Comparison of ENCODE assay signal across 8 cellular contexts in the genomic region with DNA sequence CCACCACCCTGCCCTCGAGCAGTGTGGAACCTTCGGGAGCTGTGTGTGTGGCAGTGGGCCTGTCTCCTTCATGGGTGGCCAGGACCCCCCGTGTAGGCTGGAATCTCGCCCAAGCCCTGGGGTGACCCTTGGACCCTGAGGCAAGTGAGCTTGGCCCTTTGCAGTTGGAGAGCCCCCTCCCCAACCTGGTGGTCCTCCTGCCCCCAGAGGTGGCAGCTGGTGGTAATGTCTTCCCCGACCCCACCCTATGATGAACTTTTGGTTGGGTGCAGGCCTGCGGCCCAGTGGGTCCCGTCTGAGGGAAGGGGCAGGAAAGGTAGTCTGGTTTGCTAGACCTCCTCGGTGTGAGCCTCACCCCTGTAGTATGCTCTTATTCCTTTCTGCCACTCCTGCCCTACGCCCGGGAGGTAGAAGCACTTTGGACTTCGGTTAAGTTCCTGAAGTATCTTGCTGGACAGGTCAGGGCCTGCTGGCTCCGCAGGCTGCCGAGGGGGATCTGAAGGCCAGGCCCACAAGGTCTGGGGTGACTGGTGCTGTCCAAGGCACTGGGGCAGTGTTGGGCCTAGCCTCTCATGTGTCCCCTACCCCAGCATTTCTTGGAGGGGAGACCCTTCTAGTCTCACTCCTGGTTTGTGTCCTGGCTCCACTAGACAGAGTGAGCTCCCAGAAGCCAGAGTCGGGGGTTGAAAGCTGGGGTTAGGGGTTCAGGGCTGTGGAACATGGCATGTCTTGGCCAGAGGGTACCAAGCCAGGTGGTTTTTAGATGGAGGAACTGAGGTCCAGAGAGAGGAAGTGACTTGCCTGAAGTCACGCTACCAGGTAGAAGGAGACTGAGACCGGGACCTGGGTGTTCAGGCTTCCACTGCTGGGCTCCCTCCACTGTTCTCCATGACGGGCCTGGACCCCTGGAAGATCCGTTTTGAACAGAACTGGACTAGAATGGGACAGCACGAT. TPM values are rescaled to one million over a fixed set of nuclear protein-coding genes. Genes with fewer than 3 reads are reported as not detected.
DNase-seq lines count a peak whose midpoint lies in the region; ATAC-seq, FAIRE-seq and TF ChIP-seq lines count a peak whose summit lies in the region.

No MANE protein-coding gene starts in this region.

- peak overlapping the region; percentile 98 for H3K27ac Mint-ChIP-seq in activated CD4-positive, alpha-beta T cell treated with anti-CD3 and anti-CD28 coated beads, Interleukin-2, amount 10 ng/mL, durations not matched to agents 24 days and 14 days

- TF ChIP-seq RAD21 in HepG2 (CRISPR knock-in tag; IDR thresholded peaks at IDR 0.05) = no peak

- H3K4me3 ChIP-seq in astrocyte of the cerebellum (ENCODE audit: low read depth, low read length) (peak overlapping the region; percentile 49), HepG2 (replicated peaks in 1 of 3; ENCODE audit: insufficient read depth in 1 of 3, low read depth in 2 of 3, low read length in 3 of 3) (peak overlapping the region; percentile 72 to 98 (median 86)), testis (peak overlapping the region; percentile 57 to 74)

- TF ChIP-seq POLR2A in HepG2 (IDR thresholded peaks at IDR 0.05; ENCODE audit: insufficient read depth in 1 of 2, low read depth in 2 of 2, low read length in 2 of 2) (peak; percentile 58 to 62), testis (IDR thresholded peaks at IDR 0.05) (no peak)

- peaks cover 17% of the 10 kb centered on the region for H3K4me1 Mint-ChIP-seq in activated CD4-positive, alpha-beta T cell treated with anti-CD3 and anti-CD28 coated beads, Interleukin-2, amount 10 ng/mL, durations not matched to agents 24 days and 14 days

- peaks cover under 1% of the 10 kb centered on the region for H3K27me3 Mint-ChIP-seq in activated CD4-positive, alpha-beta T cell treated with anti-CD3 and anti-CD28 coated beads, Interleukin-2, amount 10 ng/mL, durations not matched to agents 24 days and 14 days

- peaks cover 53% of the 10 kb centered on the region for H3K4me1 ChIP-seq in HepG2 (ENCODE audit: insufficient read depth, low read length)
- peaks cover 46% of the 10 kb centered on the region for H3K4me1 ChIP-seq in testis

- CTCF ChIA-PET in HepG2 (lab: Yijun Ruan, JAX; ENCODE audit: low intra/inter-chr PET ratio, low total read pairs) = no interaction called here

- WGBS in HepG2 (ENCODE audit: low lambda C conversion rate) = 0% methylated on average over 7 of the region's 19 CpGs
- WGBS in testis, 2 donors = 14 to 24% methylated on average over 13 to 18 of the region's 19 CpGs

- H3K4me2 ChIP-seq in HepG2 (ENCODE audit: low read depth, low read length) = peak overlapping the region; percentile 95

- H3K27ac ChIP-seq in HepG2 (ENCODE audit: extremely low read length, insufficient read depth, low read length) = peak overlapping the region; percentile 97
- H3K27ac ChIP-seq in testis = peak overlapping the region; percentile 64 to 81

- H3K27me3 ChIP-seq in HepG2 (ENCODE audit: control insufficient read depth in 1 of 2, insufficient read depth in 2 of 2, low read length in 2 of 2) = no peaks in the 10 kb centered on the region; a peak in 1 of 5 replicates
- no peaks in the 10 kb centered on the region for H3K27me3 ChIP-seq in testis

- POLR2A ChIA-PET in HepG2 (lab: Yijun Ruan, JAX) = interaction anchor here (0.5 to 1.9 kb wide), 16 partner anchors 8 to 131 kb away, joined by 3 to 10 read pairs (median 5); a partner anchor contains a TSS

- peak; percentile 21 for FAIRE-seq in HepG2 (lab: Jason Lieb, UNC)

- in situ Hi-C loops in astrocyte of the cerebellum (cut with HindIII; ENCODE audit: low sequenced_read_pairs) (no loop called here), HepG2 (cut with HindIII; ENCODE audit: extremely low pct_ligation_motif_present, low pct_unique_long_range_greater_than_20kb) (no loop called here)

- no peaks in the 10 kb centered on the region for H3K9me3 Mint-ChIP-seq in activated CD4-positive, alpha-beta T cell treated with anti-CD3 and anti-CD28 coated beads, Interleukin-2, amount 10 ng/mL, durations not matched to agents 24 days and 14 days

- DNase-seq in activated CD4-positive, alpha-beta T cell treated with anti-CD3 and anti-CD28 coated beads, Interleukin-2, amount 10 ng/mL, durations not matched to agents 24 days and 14 days = no peak
- DNase-seq in activated CD4-positive, alpha-beta T cell treated with anti-CD3 and anti-CD28 coated beads for 1 hour = no peak
- DNase-seq in astrocyte of the cerebellum (ENCODE audit: low read depth) (no peak), HepG2 (ENCODE audit: low spot score) (peak; percentile 52), testis (no peak), SW 1271 (lab: John Stamatoyannopoulos, UW) (no peak)
- DNase-seq in stimulated activated CD4-positive, alpha-beta T cell treated with anti-CD3 and anti-CD28 coated beads, Interleukin-12 subunit alpha, Interleukin-12 subunit beta, amount 100 ng/mL, for 4 hours = no peak

- peak overlapping the region; percentile 90 for H3K9ac ChIP-seq in HepG2 (ENCODE audit: insufficient read depth, low read depth, low read length)

- TSS peak; percentile 86 for BruUV-seq in HepG2 (replicated peaks; lab: Mats Ljungman, UMichigan)

- ATAC-seq in HepG2 (peak; percentile 34), GM18511 (IDR thresholded peaks at IDR 0.05; ENCODE audit: unreplicated experiment) (no peak)

- TF ChIP-seq CTCF in astrocyte of the cerebellum (IDR thresholded peaks at IDR 0.05; ENCODE audit: low read depth, low read length, missing control alignments) (no peak), HepG2 (CRISPR knock-in tag; IDR thresholded peaks at IDR 0.05) (0 out of 2 replicates have a peak, but pooled peaks have one; percentile 4), testis (IDR thresholded peaks at IDR 0.05) (no peak)

- peaks cover 6% of the 10 kb centered on the region for H3K36me3 Mint-ChIP-seq in activated CD4-positive, alpha-beta T cell treated with anti-CD3 and anti-CD28 coated beads, Interleukin-2, amount 10 ng/mL, durations not matched to agents 24 days and 14 days (ENCODE audit: low read depth)

- H3K4me3 Mint-ChIP-seq in activated CD4-positive, alpha-beta T cell treated with anti-CD3 and anti-CD28 coated beads, Interleukin-2, amount 10 ng/mL, durations not matched to agents 24 days and 14 days = peak overlapping the region; percentile 96

- intact Hi-C loops in activated CD4-positive, alpha-beta T cell treated with anti-CD3 and anti-CD28 coated beads, Interleukin-2, amount 10 ng/mL, durations not matched to agents 24 days and 14 days (cut with micrococcal nuclease) = loop anchor here (2.0 to 5.0 kb wide), 2 partner anchors 77 to 441 kb away; a partner anchor contains a TSS
- intact Hi-C loops in HepG2 (cut with micrococcal nuclease; ENCODE audit: unreplicated experiment) = loop anchor here (5.0 to 10.0 kb wide), 2 partner anchors 41 to 133 kb away; no protein-coding TSS in a partner anchor
- intact Hi-C loops in testis (cut with DNase I; ENCODE audit: low total_unique reads) = no loop called here

- peaks cover 13% of the 10 kb centered on the region for H4K20me1 ChIP-seq in HepG2 (ENCODE audit: insufficient read depth, low read length)

- H3K9me3 ChIP-seq in HepG2 (ENCODE audit: low read length) = no peaks in the 10 kb centered on the region
- H3K9me3 ChIP-seq in testis = no peaks in the 10 kb centered on the region

- no peak overlapping the region for H2AFZ ChIP-seq in HepG2 (ENCODE audit: low read length)

- peaks cover 50% of the 10 kb centered on the region for H3K79me2 ChIP-seq in HepG2 (ENCODE audit: insufficient read depth, low read length)

- H3K36me3 ChIP-seq in HepG2 (replicated peaks in 1 of 2; ENCODE audit: control insufficient read depth in 1 of 2, insufficient read depth in 2 of 2, low read length in 2 of 2) = peaks cover 2 to 5% of the 10 kb centered on the region in 2 experiments; a peak in 2 of 5 replicates
- H3K36me3 ChIP-seq in testis (ENCODE audit: low read depth, missing control alignments) = no peaks in the 10 kb centered on the region

- TF ChIP-seq EP300 in HepG2 (IDR thresholded peaks at IDR 0.05; ENCODE audit: low read depth in 2 of 2, low read length in 2 of 2) (no peak), HepG2 (CRISPR knock-in tag; IDR thresholded peaks at IDR 0.05; ENCODE audit: borderline replicate concordance) (no peak)

TF ChIP-seq in HepG2, 621 proteins besides CTCF, POLR2A, EP300 and RAD21 (continues in another document):
- TF ChIP-seq ZNF616 (CRISPR knock-in tag; IDR thresholded peaks at IDR 0.05; ENCODE audit: low read depth) = no peak
- TF ChIP-seq FOXO1 (CRISPR knock-in tag; IDR thresholded peaks at IDR 0.05) = no peak

RNA-seq across cellular contexts. Expression of a gene that starts 1.7 kb away (rescaled TPM):
- total RNA-seq in activated CD4-positive, alpha-beta T cell treated with anti-CD3 and anti-CD28 coated beads, Interleukin-2, amount 10 ng/mL, durations not matched to agents 24 days and 14 days = 12.9 and 13.3 TPM in 2 replicates
- total RNA-seq in HepG2 (2016; rRNA removed; fragmentation: Illumina TruSeq; extraction: Trizol) (8.3 TPM in 2 replicates), testis (10 to 100 TPM; 26.6 to 28.6 TPM)
- 6.7 and 7.0 TPM in 2 replicates for total RNA-seq in HepG2 (2016; cell fraction: cytosol; rRNA removed; fragmentation: Illumina TruSeq; extraction: Trizol; ENCODE audit: low read depth)
- total RNA-seq in HepG2 (2016; cell fraction: insoluble cytoplasmic fraction; rRNA removed; fragmentation: Illumina TruSeq; extraction: Trizol) = 7.8 and 9.0 TPM in 2 replicates
- 16.5 and 17.3 TPM in 2 replicates for total RNA-seq in HepG2 (2016; cell fraction: membrane; rRNA removed; fragmentation: Illumina TruSeq; extraction: Trizol)
- total RNA-seq in HepG2 (2016; cell fraction: nucleus; rRNA removed; fragmentation: Illumina TruSeq; extraction: Trizol) = 6.2 and 7.0 TPM in 2 replicates
- polyA plus RNA-seq in HepG2 (2011; rRNA removed) (14.2 and 16.6 TPM in 2 replicates), testis (ENCODE audit: insufficient read depth, low read depth, low replicate concordance) (16.3 TPM)
- 5.7 and 9.0 TPM in 2 replicates for polyA plus RNA-seq in HepG2 (2011; cell fraction: cytosol; rRNA removed)
- 18.1 and 28.2 TPM in 2 replicates for polyA plus RNA-seq in HepG2 (2011; cell fraction: nucleus; rRNA removed)
- polyA plus RNA-seq in HepG2 (2012) = 14.1 and 14.8 TPM in 2 replicates
- polyA plus RNA-seq in HepG2 (2016; cell fraction: cytosol; fragmentation: Illumina TruSeq; extraction: Trizol; ENCODE audit: low read depth) = 9.7 and 10.9 TPM in 2 replicates
- polyA plus RNA-seq in HepG2 (2016; cell fraction: insoluble cytoplasmic fraction; fragmentation: Illumina TruSeq; extraction: Trizol; ENCODE audit: low read depth) = 16.7 and 21.5 TPM in 2 replicates
- polyA plus RNA-seq in HepG2 (2016; cell fraction: membrane; fragmentation: Illumina TruSeq; extraction: Trizol; ENCODE audit: low read depth) = 25.7 and 28.3 TPM in 2 replicates
- polyA plus RNA-seq in HepG2 (2016; cell fraction: nucleus; fragmentation: Illumina TruSeq; extraction: Trizol; ENCODE audit: insufficient read depth, low read depth) = 26.0 and 26.9 TPM in 2 replicates
- polyA minus RNA-seq in HepG2 (2011; rRNA and poly(A)+ RNA removed; ENCODE audit: low replicate concordance) = 11.9 and 29.1 TPM in 2 replicates
- 9.2 and 12.5 TPM in 2 replicates for polyA minus RNA-seq in HepG2 (2011; cell fraction: cytosol; rRNA and poly(A)+ RNA removed)
- 6.3 and 7.6 TPM in 2 replicates for polyA minus RNA-seq in HepG2 (2011; cell fraction: nucleus; rRNA and poly(A)+ RNA removed)
